ENCODE assay signal across 20 cellular contexts in the genomic region with DNA sequence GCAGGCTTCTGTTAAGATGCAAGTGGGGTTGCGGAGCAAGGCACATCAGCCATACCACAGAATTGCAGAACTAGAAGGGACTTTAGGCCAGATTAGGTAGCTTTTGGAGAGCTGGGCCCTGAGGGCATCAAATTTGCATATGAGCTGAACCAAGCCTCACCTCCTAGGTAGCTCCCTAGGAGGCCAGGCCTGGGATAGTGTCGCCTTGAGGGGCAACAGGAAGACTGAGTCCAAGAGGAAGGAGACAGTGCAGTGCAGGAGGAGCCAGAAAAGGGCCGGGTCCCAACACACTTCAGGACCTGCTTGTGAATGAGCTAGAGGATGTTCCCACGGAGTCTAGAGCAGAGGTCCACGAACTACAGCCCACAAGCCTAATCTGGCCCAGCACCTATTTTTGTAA.
"Had no signal": no experiment of that assay in that cellular context is flagged by ENCODE, and none has a peak within 500 bp of the region (broad histone marks: within the 10 kb centered on the region; RNA-seq: fewer than 3 reads in every experiment).

No MANE protein-coding gene starts in this region.

- H3K27ac ChIP-seq: brain microvascular endothelial cell, left lung, upper lobe of left lung had no signal

- H3K27me3 ChIP-seq: brain microvascular endothelial cell, left lung, upper lobe of left lung had no signal

- H3K4me3 Mint-ChIP-seq: activated CD4-positive, alpha-beta T cell treated with anti-CD3 and anti-CD28 coated beads, Interleukin-2, amount 10 ng/mL, durations not matched to agents 24 days and 14 days; activated CD8-positive, alpha-beta T cell treated with anti-CD3 and anti-CD28 coated beads, Interleukin-2, amount 10 ng/mL, durations not matched to agents 7 days and 5 days; activated naive CD4-positive, alpha-beta T cell treated with anti-CD3 and anti-CD28 coated beads, Interleukin-2, amount 10 ng/mL, durations not matched to agents 7 days and 5 days; activated naive CD8-positive, alpha-beta T cell treated with anti-CD3 and anti-CD28 coated beads, Interleukin-2, amount 50 U/mL, for 24 hours; activated T-cell treated with anti-CD3 and anti-CD28 coated beads, Interleukin-2, amount 50 U/mL, for 24 hours; effector memory CD8-positive, alpha-beta T cell; naive thymus-derived CD8-positive, alpha-beta T cell; T-cell had no signal

- H3K9me3 Mint-ChIP-seq: activated naive CD8-positive, alpha-beta T cell treated with anti-CD3 and anti-CD28 coated beads, Interleukin-2, amount 50 U/mL, for 24 hours had no signal

- H3K36me3 ChIP-seq: brain microvascular endothelial cell, left lung, upper lobe of left lung had no signal

- H3K4me1 Mint-ChIP-seq: activated CD4-positive, alpha-beta T cell treated with anti-CD3 and anti-CD28 coated beads, Interleukin-2, amount 10 ng/mL, durations not matched to agents 24 days and 14 days; activated naive CD4-positive, alpha-beta T cell treated with anti-CD3 and anti-CD28 coated beads, Interleukin-2, amount 10 ng/mL, durations not matched to agents 7 days and 5 days; activated naive CD8-positive, alpha-beta T cell treated with anti-CD3 and anti-CD28 coated beads, Interleukin-2, amount 50 U/mL, for 24 hours; naive thymus-derived CD8-positive, alpha-beta T cell; T-cell had no signal

- H3K27ac Mint-ChIP-seq: activated CD4-positive, alpha-beta T cell treated with anti-CD3 and anti-CD28 coated beads, Interleukin-2, amount 10 ng/mL, durations not matched to agents 24 days and 14 days; activated CD8-positive, alpha-beta T cell treated with anti-CD3 and anti-CD28 coated beads, Interleukin-2, amount 10 ng/mL, durations not matched to agents 7 days and 5 days; activated naive CD4-positive, alpha-beta T cell treated with anti-CD3 and anti-CD28 coated beads, Interleukin-2, amount 10 ng/mL, durations not matched to agents 7 days and 5 days; activated naive CD8-positive, alpha-beta T cell treated with anti-CD3 and anti-CD28 coated beads, Interleukin-2, amount 50 U/mL, for 24 hours; activated T-cell treated with anti-CD3 and anti-CD28 coated beads, Interleukin-2, amount 50 U/mL, for 24 hours; effector memory CD8-positive, alpha-beta T cell; T-cell had no signal

- ATAC-seq: activated CD8-positive, alpha-beta T cell treated with anti-CD3 and anti-CD28 coated beads, Interleukin-2, amount 10 ng/mL, durations not matched to agents 7 days and 5 days; activated naive CD8-positive, alpha-beta T cell treated with anti-CD3 and anti-CD28 coated beads, Interleukin-2, amount 50 U/mL, for 24 hours; effector memory CD8-positive, alpha-beta T cell; mucosa of descending colon; naive thymus-derived CD8-positive, alpha-beta T cell; stimulated activated naive CD8-positive, alpha-beta T cell treated with anti-CD3 and anti-CD28 coated beads, Interleukin-15, Interleukin-2, amounts not matched to agents 100 U/mL and 50 U/mL, for 24 hours; T-cell had no signal

- H3K27me3 Mint-ChIP-seq: activated CD4-positive, alpha-beta T cell treated with anti-CD3 and anti-CD28 coated beads, Interleukin-2, amount 10 ng/mL, durations not matched to agents 24 days and 14 days; activated naive CD8-positive, alpha-beta T cell treated with anti-CD3 and anti-CD28 coated beads, Interleukin-2, amount 50 U/mL, for 24 hours; activated T-cell treated with anti-CD3 and anti-CD28 coated beads, Interleukin-2, amount 50 U/mL, for 24 hours had no signal

- H3K4me3 ChIP-seq: left lung, mucosa of descending colon, upper lobe of left lung had no signal

- H3K4me1 ChIP-seq: left lung had no signal

- H3K36me3 Mint-ChIP-seq: activated naive CD4-positive, alpha-beta T cell treated with anti-CD3 and anti-CD28 coated beads, Interleukin-2, amount 10 ng/mL, durations not matched to agents 7 days and 5 days; naive thymus-derived CD8-positive, alpha-beta T cell; T-cell had no signal

- DNase-seq: activated CD4-positive, alpha-beta T cell treated with anti-CD3 and anti-CD28 coated beads, Interleukin-2, amount 10 ng/mL, durations not matched to agents 24 days and 14 days; activated CD4-positive, CD25-positive, alpha-beta regulatory T cell; activated CD8-positive, alpha-beta T cell treated with anti-CD3 and anti-CD28 coated beads, Interleukin-2, amount 10 ng/mL, durations not matched to agents 7 days and 5 days; activated naive CD4-positive, alpha-beta T cell treated with anti-CD3 and anti-CD28 coated beads, Interleukin-2, amount 10 ng/mL, durations not matched to agents 7 days and 5 days; activated naive CD8-positive, alpha-beta T cell treated with anti-CD3 and anti-CD28 coated beads, Interleukin-2, amount 50 U/mL, for 24 hours; activated T-cell treated with anti-CD3 and anti-CD28 coated beads, Interleukin-2, amount 50 U/mL, for 24 hours; dermis blood vessel endothelial cell; effector memory CD8-positive, alpha-beta T cell; foreskin fibroblast; glutamatergic neuron; kidney; left lung; mucosa of descending colon; naive thymus-derived CD8-positive, alpha-beta T cell; stimulated activated CD4-positive, alpha-beta T cell treated with anti-CD3 and anti-CD28 coated beads, Interleukin-12 subunit alpha, Interleukin-12 subunit beta, amount 100 ng/mL, for 4 hours; stimulated activated CD4-positive, alpha-beta T cell treated with anti-CD3 and anti-CD28 coated beads, Interleukin-1b, Interleukin-23, amount 100 ng/mL, for 48 hours; stimulated activated naive CD8-positive, alpha-beta T cell treated with anti-CD3 and anti-CD28 coated beads, Interleukin-15, Interleukin-2, amounts not matched to agents 100 U/mL and 50 U/mL, for 24 hours; T-cell; upper lobe of left lung had no signal
